8 cellular contexts compared by ENCODE assay signal in genomic region chr16:70851299-70851698, GRCh38. TPM values are rescaled to one million over a fixed set of nuclear protein-coding genes. Genes with fewer than 3 reads are reported as not detected.
DNase-seq lines count a peak whose midpoint lies in the region; ATAC-seq, FAIRE-seq and TF ChIP-seq lines count a peak whose summit lies in the region.
"Not testable (repeated sequence)": the region's sequence is repeated elsewhere in the genome, so short reads cannot be mapped to it uniquely, and the experiment has no call there.

No MANE protein-coding gene starts in this region.

- not testable (repeated sequence) for TF ChIP-seq CTCF in mammary epithelial cell (conservative IDR thresholded peaks at IDR 0.05 in 1 of 2, IDR thresholded peaks at IDR 0.05 in 1 of 2; ENCODE audit: extremely low read depth in 1 of 2, insufficient read depth in 1 of 2, low read depth in 1 of 2, low read length in 2 of 2); foreskin keratinocyte (conservative IDR thresholded peaks at IDR 0.05)

- not testable (repeated sequence) for H3K9ac ChIP-seq in mammary epithelial cell (ENCODE audit: insufficient read depth, low read length)

- H3K27me3 ChIP-seq in mammary epithelial cell (ENCODE audit: insufficient read depth, low read length); foreskin keratinocyte; small intestine (ENCODE audit: control insufficient read depth in 2 of 2, insufficient read depth in 2 of 2, low read length in 2 of 2): not testable (repeated sequence)

- BruUV-seq in mammary epithelial cell (replicated peaks; lab: Mats Ljungman, UMichigan): not testable (repeated sequence)

- not testable (repeated sequence) for H3K4me2 ChIP-seq in mammary epithelial cell (ENCODE audit: insufficient read depth, low read depth, low read length)

- H4K20me1 ChIP-seq in mammary epithelial cell (ENCODE audit: insufficient read depth, low read length): not testable (repeated sequence)

- WGBS in mammary epithelial cell (ENCODE audit: low coverage, missing lambda C conversion rate): 9% methylated on average over 4 of the region's 4 CpGs
- WGBS in small intestine, 3 donors: 51 to 60% (median 52%) methylated on average over 4 of the region's 4 CpGs

- H3K9me3 ChIP-seq in mammary epithelial cell (replicated peaks; ENCODE audit: insufficient read depth, low read length); small intestine (ENCODE audit: control insufficient read depth, low read depth): not testable (repeated sequence)

- CTCF ChIA-PET in mammary epithelial cell (lab: Charles Lee; ENCODE audit: low non-redundant PET): not testable (repeated sequence)

- H3K4me1 ChIP-seq in mammary epithelial cell (ENCODE audit: insufficient read depth, low read length); foreskin keratinocyte; small intestine (ENCODE audit: control insufficient read depth in 2 of 2, insufficient read depth in 1 of 2, low read depth in 1 of 2, low read length in 1 of 2): not testable (repeated sequence)

- not testable (repeated sequence) for H3K4me3 ChIP-seq in mammary epithelial cell (replicated peaks in 1 of 3; ENCODE audit: insufficient read depth in 1 of 3, low read depth in 2 of 3, low read length in 3 of 3); small intestine (ENCODE audit: low read depth in 1 of 2, low read length in 2 of 2)

- not testable (repeated sequence) for H2AFZ ChIP-seq in mammary epithelial cell (ENCODE audit: low read depth, low read length)

- DNase-seq in EH (ENCODE audit: low read depth): peak; percentile 16
- peak; percentile 12 for DNase-seq in HCEC 1CT
- DNase-seq in M059J (ENCODE audit: low read depth): peak; percentile 41
- DNase-seq in RPMI7951 (ENCODE audit: low read depth): peak; percentile 55
- DNase-seq in mammary epithelial cell: peak; percentile 68
- DNase-seq in epithelial cell of prostate (ENCODE audit: low read depth, low spot score): peak; percentile 0
- DNase-seq in foreskin keratinocyte: peak; percentile 21 to 52
- not testable (repeated sequence) for DNase-seq in small intestine

- not testable (repeated sequence) for H3K79me2 ChIP-seq in mammary epithelial cell (ENCODE audit: insufficient read depth, low read length)

- not testable (repeated sequence) for H3K36me3 ChIP-seq in mammary epithelial cell (ENCODE audit: insufficient read depth, low read length); small intestine (ENCODE audit: control insufficient read depth in 2 of 2, insufficient read depth in 2 of 2, low read length in 2 of 2)

- not testable (repeated sequence) for H3K27ac ChIP-seq in mammary epithelial cell (ENCODE audit: insufficient read depth, low read depth, low read length); epithelial cell of prostate; foreskin keratinocyte; small intestine (ENCODE audit: low read depth in 1 of 2, low read length in 1 of 2)

- peak; percentile 69 for ATAC-seq in foreskin keratinocyte

- peak; percentile 5 for FAIRE-seq in small intestine (lab: Jason Lieb, UNC)

- in situ Hi-C loops in mammary epithelial cell (cut with MboI; ENCODE audit: low sequenced_read_pairs in 2 of 2): not testable (repeated sequence)

- intact Hi-C loops in mammary epithelial cell (cut with micrococcal nuclease): not testable (repeated sequence)

- dilution Hi-C loops in mammary epithelial cell (cut with HindIII; ENCODE audit: low sequenced_read_pairs): not testable (repeated sequence)

RNA-seq across cellular contexts. Expression of gene VAC14, which starts 50.3 kb away (rescaled TPM):
- total RNA-seq in M059J (2014; rRNA removed; shearing (Covaris generic)): 41.9 and 59.4 TPM in 2 replicates
- 33.9 and 39.4 TPM in 2 replicates for total RNA-seq in RPMI7951 (2014; rRNA removed; shearing (Covaris generic))
- 10 to 100 TPM; 29.5 to 39.5 TPM for total RNA-seq in mammary epithelial cell
- 42.2 TPM for polyA plus RNA-seq in mammary epithelial cell
- polyA minus RNA-seq in mammary epithelial cell: 84.3 TPM
- 39.2 and 42.2 TPM in 2 replicates for total RNA-seq in foreskin keratinocyte
- 33.5 and 41.8 TPM in 2 replicates for polyA plus RNA-seq in foreskin keratinocyte
- polyA plus RNA-seq in small intestine: 10 to 100 TPM; 26.6 to 32.9 (median 31.1) TPM
